Comparison of ENCODE assay signal across 25 cellular contexts in genomic region chr14:64298773-64299172, GRCh38. TPM values are rescaled to one million over a fixed set of nuclear protein-coding genes. Genes with fewer than 3 reads are reported as not detected.
DNase-seq lines count a peak whose midpoint lies in the region; ATAC-seq and TF ChIP-seq lines count a peak whose summit lies in the region.
"Had no signal": no experiment of that assay in that cellular context is flagged by ENCODE, and none has a peak within 500 bp of the region (broad histone marks: within the 10 kb centered on the region; RNA-seq: fewer than 3 reads in every experiment).

No MANE protein-coding gene starts in this region.

- no peak for ATAC-seq in esophagus mucosa
- ATAC-seq: foreskin keratinocyte; left ventricle myocardium superior; psoas muscle; stimulated activated naive CD8-positive, alpha-beta T cell treated with anti-CD3 and anti-CD28 coated beads, Interleukin-15, Interleukin-2, amounts not matched to agents 100 U/mL and 50 U/mL, for 24 hours; T-helper 17 cell had no signal

- H3K36me3 ChIP-seq in Caco-2 (ENCODE audit: control insufficient read depth, insufficient read depth, low read length) (no peaks in the 10 kb centered on the region), GM23248 (ENCODE audit: low read depth) (no peaks in the 10 kb centered on the region)
- H3K36me3 ChIP-seq: breast epithelium, thyroid gland had no signal

- intact Hi-C loops in Caco-2 (cut with micrococcal nuclease; ENCODE audit: unreplicated experiment): no loop called here

- no peak overlapping the region for H3K9ac ChIP-seq in GM23248

- no peaks in the 10 kb centered on the region for H3K9me2 ChIP-seq in GM23248 (ENCODE audit: insufficient read depth)

- no peaks in the 10 kb centered on the region for H3K27me3 ChIP-seq in Caco-2 (replicated peaks; ENCODE audit: control insufficient read depth, insufficient read depth, low read length)
- H3K27me3 ChIP-seq in GM23248 (replicated peaks; ENCODE audit: insufficient read depth): peaks cover 41% of the 10 kb centered on the region
- H3K27me3 ChIP-seq: thyroid gland had no signal

- no peak overlapping the region for H3K27ac ChIP-seq in GM23248
- H3K27ac ChIP-seq: breast epithelium, foreskin keratinocyte, psoas muscle, thyroid gland had no signal

- TF ChIP-seq CTCF in Caco-2 (IDR thresholded peaks at IDR 0.05; ENCODE audit: insufficient read depth in 1 of 2, low read depth in 1 of 2, low read length in 1 of 2, severe bottlenecking in 1 of 2, unreplicated experiment in 1 of 2) (peak; percentile 17 to 26), foreskin fibroblast (IDR thresholded peaks at IDR 0.05; ENCODE audit: low read depth, low read length) (no peak)

- H3K27ac Mint-ChIP-seq in Caco-2 (ENCODE audit: unreplicated experiment): no peak overlapping the region
- H3K27ac Mint-ChIP-seq: activated B cell treated with CpG ODN at 0.5 μM for 24 hours; activated CD4-positive, alpha-beta memory T cell treated with anti-CD3 and anti-CD28 coated beads for 36 hours; nephron progenitor cell; T-helper 17 cell had no signal

- no peaks in the 10 kb centered on the region for H3K36me3 Mint-ChIP-seq in Caco-2 (ENCODE audit: insufficient read depth, unreplicated experiment)
- H3K36me3 Mint-ChIP-seq: activated CD4-positive, alpha-beta memory T cell treated with anti-CD3 and anti-CD28 coated beads for 36 hours had no signal

- H3K27me3 Mint-ChIP-seq in Caco-2 (ENCODE audit: insufficient read depth, unreplicated experiment): peaks cover 3% of the 10 kb centered on the region
- H3K27me3 Mint-ChIP-seq: activated B cell treated with CpG ODN at 0.5 μM for 24 hours had no signal

- DNase-seq in Caco-2 (no peak), GM23248 (peak; percentile 12), RPMI8226 (peak; percentile 18), foreskin fibroblast (peak; percentile 1 to 13), AG08395 (ENCODE audit: low spot score) (no peak), CD1c-positive myeloid dendritic cell (ENCODE audit: extremely low spot score) (no peak)
- DNase-seq: activated B cell treated with CpG ODN at 0.5 μM for 24 hours; activated CD4-positive, alpha-beta memory T cell treated with anti-CD3 and anti-CD28 coated beads for 36 hours; activated effector memory CD4-positive, alpha-beta T cell treated with anti-CD3 and anti-CD28 coated beads, Interleukin-2, amount 50 U/mL, for 16 hours; foreskin keratinocyte; GF-D8; left ventricle myocardium superior; NCI-H774; nephron progenitor cell; psoas muscle; SIG-M5; stimulated activated CD4-positive, alpha-beta T cell treated with anti-CD3 and anti-CD28 coated beads, Interleukin-4, amount 100 ng/mL, for 1 hour; stimulated activated naive CD8-positive, alpha-beta T cell treated with anti-CD3 and anti-CD28 coated beads, Interleukin-15, Interleukin-2, amounts not matched to agents 100 U/mL and 50 U/mL, for 24 hours; T-helper 17 cell; thyroid gland had no signal

- H4K20me1 ChIP-seq in GM23248 (ENCODE audit: insufficient read depth): no peaks in the 10 kb centered on the region

- POLR2A ChIA-PET in Caco-2 (lab: Charles Lee): no interaction called here

- no peaks in the 10 kb centered on the region for H3K79me2 ChIP-seq in GM23248 (ENCODE audit: insufficient read depth)

- CTCF ChIA-PET in Caco-2 (lab: Charles Lee): interaction anchor here (0.5 kb wide), 1 partner anchor 80 kb away, joined by 9 read pairs; no protein-coding TSS in a partner anchor

- H3K4me3 Mint-ChIP-seq in Caco-2 (ENCODE audit: unreplicated experiment): no peak overlapping the region
- H3K4me3 Mint-ChIP-seq: activated B cell treated with CpG ODN at 0.5 μM for 24 hours; activated CD4-positive, alpha-beta memory T cell treated with anti-CD3 and anti-CD28 coated beads for 36 hours; nephron progenitor cell; T-helper 17 cell had no signal

- BruUV-seq in Caco-2 (replicated peaks; lab: Mats Ljungman, UMichigan): no TSS peak

- no peak overlapping the region for H3K4me2 ChIP-seq in GM23248 (ENCODE audit: unreplicated experiment)
- H3K4me2 ChIP-seq: smooth muscle cell had no signal

- H3F3A ChIP-seq in GM23248 (ENCODE audit: insufficient read depth): no peaks in the 10 kb centered on the region

- no peak overlapping the region for H3K4me3 ChIP-seq in Caco-2 (ENCODE audit: low read depth, low read length)
- no peak overlapping the region for H3K4me3 ChIP-seq in GM23248
- H3K4me3 ChIP-seq in foreskin fibroblast (ENCODE audit: low read depth in 1 of 2, low read length in 2 of 2): no peak overlapping the region
- H3K4me3 ChIP-seq: breast epithelium, psoas muscle, smooth muscle cell, thyroid gland had no signal

- WGBS in GM23248 (ENCODE audit: low coverage in 1 of 2, low lambda C conversion rate in 2 of 2, missing lambda C conversion rate in 2 of 2), 2 experiments: 93 to 95% methylated on average over 1 of the region's 1 CpG

- H3K4me1 ChIP-seq in Caco-2: no peaks in the 10 kb centered on the region
- peaks cover 11% of the 10 kb centered on the region for H3K4me1 ChIP-seq in GM23248 (ENCODE audit: insufficient read depth)
- H3K4me1 ChIP-seq: breast epithelium had no signal

- H2AFZ ChIP-seq in GM23248: no peak overlapping the region

- H3K9me3 ChIP-seq in Caco-2 (no peaks in the 10 kb centered on the region), GM23248 (ENCODE audit: low read depth) (no peaks in the 10 kb centered on the region)
- H3K9me3 ChIP-seq: breast epithelium, psoas muscle, thyroid gland had no signal

- no peaks in the 10 kb centered on the region for H3K4me1 Mint-ChIP-seq in Caco-2 (ENCODE audit: low read depth, unreplicated experiment)

- in situ Hi-C loops in GM23248 (cut with MboI): loop anchor here (10.0 kb wide), 1 partner anchor 274 kb away; no protein-coding TSS in a partner anchor

- H3K9me3 Mint-ChIP-seq in Caco-2 (ENCODE audit: unreplicated experiment): no peaks in the 10 kb centered on the region
- H3K9me3 Mint-ChIP-seq: activated B cell treated with CpG ODN at 0.5 μM for 24 hours; activated CD4-positive, alpha-beta memory T cell treated with anti-CD3 and anti-CD28 coated beads for 36 hours; nephron progenitor cell had no signal

RNA-seq across cellular contexts. Expression of gene ESR2, which starts 4.6 kb away (rescaled TPM):
- 0.19 and 0.23 TPM in 2 replicates for total RNA-seq in Caco-2 (2022)
- total RNA-seq in GM23248 (2014; rRNA removed; shearing (Covaris generic)): not detected in 2 replicates
- not detected in 2 replicates for polyA plus RNA-seq in GM23248 (2016; fragmentation: Nextera tagmentation; extraction: Ambion mirVana)
- total RNA-seq in esophagus mucosa: 0.48 TPM
- total RNA-seq: H4, HT1080, smooth muscle cell had no signal
- polyA plus RNA-seq: foreskin keratinocyte, smooth muscle cell had no signal

Comparison
In these comparisons a context has a peak if more than half of its experiments do, and no peak if none do; other contexts are left out.
1. DNase-seq: peak in GM23248 (single experiment), RPMI8226 (single experiment) and foreskin fibroblast (2 of 2); none in Caco-2 (0 of 2), AG08395 (single experiment) and CD1c-positive myeloid dendritic cell (single experiment).